ENCODE assay signal across 25 cellular contexts in the genomic region with DNA sequence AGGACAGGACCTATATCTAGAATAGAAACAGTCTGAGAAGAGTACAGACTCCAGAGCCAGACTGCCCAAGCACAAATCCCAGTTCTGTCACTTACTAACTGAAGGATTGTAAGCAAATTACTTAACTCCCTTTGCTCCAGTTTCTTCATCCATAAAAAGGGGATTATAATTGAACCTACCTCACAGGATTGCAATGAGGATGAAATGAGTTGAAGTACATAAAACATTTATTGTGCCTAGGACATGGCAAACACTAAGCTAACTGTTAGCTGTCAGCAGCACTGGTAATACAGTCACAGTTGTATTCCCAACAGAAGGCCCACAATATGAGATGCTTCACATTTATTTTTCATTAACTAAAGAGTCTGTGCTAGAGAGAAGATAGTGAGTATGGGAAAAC. TPM values are rescaled to one million over a fixed set of nuclear protein-coding genes. Genes with fewer than 3 reads are reported as not detected.
DNase-seq lines count a peak whose midpoint lies in the region; ATAC-seq, FAIRE-seq and TF ChIP-seq lines count a peak whose summit lies in the region.
"Had no signal": no experiment of that assay in that cellular context is flagged by ENCODE, and none has a peak within 500 bp of the region (broad histone marks: within the 10 kb centered on the region; RNA-seq: fewer than 3 reads in every experiment).

No MANE protein-coding gene starts in this region.

- TF ChIP-seq POLR2A in GM12891 (IDR thresholded peaks at IDR 0.05; ENCODE audit: low read depth, low read length) (no peak), transverse colon (IDR thresholded peaks at IDR 0.05) (no peak)

- H3K4me3 ChIP-seq in mucosa of rectum (ENCODE audit: low read length in 2 of 2): no peak overlapping the region
- no peak overlapping the region for H3K4me3 ChIP-seq in transverse colon
- no peak overlapping the region for H3K4me3 ChIP-seq in A673 (ENCODE audit: low read depth, low read length, poor library complexity, severe bottlenecking)
- H3K4me3 ChIP-seq: A549, BLaER1, GM12878 had no signal

- intact Hi-C loops in left colon (cut with DNase I, micrococcal nuclease): no loop called here
- intact Hi-C loops in transverse colon (cut with DNase I; ENCODE audit: low total_unique reads): no loop called here
- intact Hi-C loops in A673 (cut with micrococcal nuclease; ENCODE audit: unreplicated experiment): no loop called here

- DNase-seq in GM12891 (ENCODE audit: insufficient read length, low spot score) (no peak), left colon (no peak), transverse colon (no peak), A673 (ENCODE audit: low spot score) (no peak), NCI-H187 treated with DMSO at 0.1 percent for 48 hours (lab: John Stamatoyannopoulos, UW) (no peak), SHP77 (lab: John Stamatoyannopoulos, UW) (no peak)
- DNase-seq: ACHN; BE2C; C1 segment of cervical spinal cord; CD4-positive, alpha-beta memory T cell; CD4-positive, CD25-positive, alpha-beta regulatory T cell; CD8-positive, alpha-beta memory T cell; COR-L47; DMS 273 treated with DMSO at 0.1 percent for 48 hours; DMS153; DMS53; DMS79; DND-41; EL; GDM1 had no signal

- TF ChIP-seq CTCF in transverse colon (IDR thresholded peaks at IDR 0.05): no peak
- no peak for TF ChIP-seq CTCF in A673 (conservative IDR thresholded peaks at IDR 0.05; ENCODE audit: low read depth, low read length)

- BruUV-seq in A673 (replicated peaks; lab: Mats Ljungman, UMichigan): no TSS peak

- in situ Hi-C loops in transverse colon (cut with MboI; ENCODE audit: low pct_ligation_motif_present in 1 of 4, low pct_unique_long_range_greater_than_20kb in 1 of 4, low sequenced_read_pairs in 3 of 4): loop anchor here in 1 of 4 donors (25.0 kb wide), 1 partner anchor 274 kb away; no protein-coding TSS in a partner anchor

- H3K4me1 ChIP-seq in mucosa of rectum (ENCODE audit: control insufficient read depth in 2 of 2, insufficient read depth in 2 of 2, low read length in 2 of 2) (peaks cover 0 to 13% of the 10 kb centered on the region in 2 donors), transverse colon (peaks cover 0 to 21% (median 10%) of the 10 kb centered on the region in 4 donors), A673 (ENCODE audit: insufficient read depth, low read length, poor library complexity, severe bottlenecking) (no peaks in the 10 kb centered on the region)
- H3K4me1 ChIP-seq: BE2C, BLaER1 had no signal

- FAIRE-seq in GM12891 (lab: Jason Lieb, UNC): peak; percentile 47
- FAIRE-seq: A549, GM12878 had no signal

- CTCF ChIA-PET in A673 (lab: Charles Lee): no interaction called here

- no peaks in the 10 kb centered on the region for H3K27me3 ChIP-seq in mucosa of rectum (ENCODE audit: control insufficient read depth in 2 of 2, insufficient read depth in 2 of 2, low read length in 2 of 2)
- no peaks in the 10 kb centered on the region for H3K27me3 ChIP-seq in transverse colon
- no peaks in the 10 kb centered on the region for H3K27me3 ChIP-seq in A673 (replicated peaks; ENCODE audit: insufficient read depth, low read depth, low read length, poor library complexity)
- H3K27me3 ChIP-seq: BE2C, BLaER1 had no signal

- H3K9me3 ChIP-seq in mucosa of rectum (ENCODE audit: control insufficient read depth in 2 of 2, low read length in 2 of 2) (no peaks in the 10 kb centered on the region), transverse colon (no peaks in the 10 kb centered on the region), A673 (ENCODE audit: low read depth, low read length, poor library complexity, severe bottlenecking) (no peaks in the 10 kb centered on the region)
- H3K9me3 ChIP-seq: A549, BE2C, BLaER1 had no signal

- H3K36me3 ChIP-seq in mucosa of rectum (ENCODE audit: control insufficient read depth in 2 of 2, insufficient read depth in 2 of 2, low read length in 2 of 2): no peaks in the 10 kb centered on the region
- no peaks in the 10 kb centered on the region for H3K36me3 ChIP-seq in transverse colon
- no peaks in the 10 kb centered on the region for H3K36me3 ChIP-seq in A673 (ENCODE audit: insufficient read depth, low read length, poor library complexity, severe bottlenecking)
- H3K36me3 ChIP-seq: BE2C, BLaER1 had no signal

- H3K27ac ChIP-seq in mucosa of rectum (ENCODE audit: low read depth in 2 of 2, low read length in 2 of 2) (peak overlapping the region; percentile 38 to 63), transverse colon (peak overlapping the region in 3 of 4 donors; percentile 22 to 65 (median 58)), A673 (ENCODE audit: low read depth, low read length, poor library complexity, severe bottlenecking) (no peak overlapping the region)
- H3K27ac ChIP-seq: 22Rv1, A549, BLaER1 had no signal

- no peak overlapping the region for H3K9ac ChIP-seq in mucosa of rectum (ENCODE audit: low read depth in 1 of 2, low read length in 2 of 2)
- H3K9ac ChIP-seq: BLaER1 had no signal

- no peak for TF ChIP-seq EP300 in transverse colon (IDR thresholded peaks at IDR 0.05; ENCODE audit: low read depth)

- POLR2A ChIA-PET in A673 (lab: Charles Lee; ENCODE audit: low non-redundant PET): no interaction called here

- peak; percentile 92 for ATAC-seq in left colon
- ATAC-seq: A549, GM12878 had no signal

TF ChIP-seq in GM12891, 5 proteins besides CTCF, POLR2A, EP300 and RAD21:
- TF ChIP-seq POLR2AphosphoS5 (IDR thresholded peaks at IDR 0.05; ENCODE audit: low read depth, low read length): no peak
- no peak for TF ChIP-seq TAF1 (IDR thresholded peaks at IDR 0.05; ENCODE audit: low read depth, low read length)
- no peak for TF ChIP-seq PAX5 (IDR thresholded peaks at IDR 0.05; ENCODE audit: insufficient read depth, low read length, severe bottlenecking)
- no peak for TF ChIP-seq POU2F2 (IDR thresholded peaks at IDR 0.05; ENCODE audit: low read depth, low read length)
- TF ChIP-seq SPI1 (IDR thresholded peaks at IDR 0.05; ENCODE audit: low read depth, low read length): no peak

RNA-seq across cellular contexts. Expression of a gene that starts 33.9 kb away (rescaled TPM):
- polyA plus RNA-seq in GM12891 (2012; ENCODE audit: low read depth, missing spikeins): 59.0 TPM
- 10 to 100 TPM; 25.2 to 87.3 TPM for total RNA-seq in left colon
- 100 to 1,000 TPM in 2 of 4 donors, 10 to 100 TPM in 2; 15.7 to 133 (median 82.7) TPM for total RNA-seq in transverse colon
- 0.98 and 1.7 TPM in 2 replicates for total RNA-seq in A673 (2021)
